1 cellular context compared by ENCODE assay signal in genomic region chr10:129913021-129913695, GRCh38.
TF ChIP-seq lines count a peak whose summit lies in the region.

No MANE protein-coding gene starts in this region.

TF ChIP-seq in WTC11, 78 proteins besides CTCF, POLR2A, EP300 and RAD21 (continued from another document):
- TF ChIP-seq ATF6 (CRISPR knock-in tag; IDR thresholded peaks at IDR 0.05) (no peak), GABPB1 (CRISPR knock-in tag; IDR thresholded peaks at IDR 0.05) (no peak), AFF4 (CRISPR knock-in tag; IDR thresholded peaks at IDR 0.05; ENCODE audit: borderline replicate concordance) (no peak), JUN (CRISPR knock-in tag; IDR thresholded peaks at IDR 0.05) (no peak), ZNF532 (CRISPR knock-in tag; IDR thresholded peaks at IDR 0.05; ENCODE audit: borderline replicate concordance) (no peak), ZNF396 (CRISPR knock-in tag; IDR thresholded peaks at IDR 0.05; ENCODE audit: borderline replicate concordance) (no peak), RORB (CRISPR knock-in tag; IDR thresholded peaks at IDR 0.05) (no peak), ZNF425 (CRISPR knock-in tag; conservative IDR thresholded peaks at IDR 0.05) (no peak), PRDM15 (CRISPR knock-in tag; IDR thresholded peaks at IDR 0.05) (no peak), IRF1 (CRISPR knock-in tag; IDR thresholded peaks at IDR 0.05) (no peak), HMGXB4 (CRISPR knock-in tag; IDR thresholded peaks at IDR 0.05) (no peak), NR2C2 (CRISPR knock-in tag; IDR thresholded peaks at IDR 0.05) (no peak)
